In the genomic region with DNA sequence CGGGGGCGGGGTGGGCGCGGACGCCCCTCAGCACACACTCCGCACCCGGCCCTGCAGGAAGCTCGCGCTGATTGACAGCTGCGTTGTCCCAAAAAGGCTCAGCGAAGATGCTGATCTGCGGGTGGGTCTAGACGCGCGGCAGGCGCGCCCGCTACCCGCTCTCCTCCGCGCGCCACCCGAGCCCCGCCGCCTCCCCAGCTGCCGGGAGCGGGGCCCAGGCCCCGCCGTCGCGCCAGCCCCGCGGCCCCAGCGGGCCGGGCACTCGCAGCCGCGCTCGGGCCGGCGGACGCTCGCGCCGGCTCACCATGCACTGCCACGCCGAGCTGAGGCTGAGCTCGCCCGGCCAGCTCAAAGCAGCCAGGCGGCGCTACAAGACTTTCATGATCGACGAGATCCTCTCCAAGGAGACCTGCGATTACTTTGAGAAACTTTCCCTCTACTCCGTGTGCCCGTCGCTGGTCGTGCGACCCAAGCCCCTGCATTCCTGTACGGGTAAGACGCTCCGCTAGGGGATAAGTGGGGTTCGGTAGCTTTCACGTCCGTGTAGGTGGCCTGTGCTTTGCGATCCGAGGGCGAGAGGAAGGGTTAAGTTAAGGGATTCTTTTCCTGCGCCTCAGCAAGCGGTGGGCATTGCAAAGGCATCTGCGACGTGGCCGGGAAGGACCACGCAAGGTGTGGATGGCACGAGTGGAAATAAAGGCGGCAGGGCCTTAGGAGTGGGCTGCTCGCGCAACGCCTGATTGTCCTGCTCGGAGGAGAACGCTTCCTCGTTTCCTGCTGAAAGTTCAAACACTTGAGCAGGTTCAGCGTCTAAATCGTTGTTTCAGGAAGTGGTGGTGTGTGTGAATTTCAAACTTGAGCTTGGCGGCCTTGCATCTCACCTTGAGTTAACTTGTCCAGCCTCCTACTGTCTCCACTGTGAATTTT, we compare ENCODE assay signal across 8 cellular contexts. TPM values are rescaled to one million over a fixed set of nuclear protein-coding genes. Genes with fewer than 3 reads are reported as not detected.
DNase-seq lines count a peak whose midpoint lies in the region; TF ChIP-seq lines count a peak whose summit lies in the region.

Gene BARX2 (plus strand): TSS at position 118 of the 927 bp plus-strand sequence. CDS start 188 bp downstream, at position 306.

- H3K27ac ChIP-seq in breast epithelium: peak within 1 kb of the TSS; percentile 84 to 91

- TF ChIP-seq POLR2A in breast epithelium (IDR thresholded peaks at IDR 0.05): no peak

- H3K4me3 ChIP-seq in GM06990 (replicated peaks; ENCODE audit: low read depth, low read length) (no peak within 1 kb of the TSS), breast epithelium (peak within 1 kb of the TSS; percentile 9 to 69 (median 56))

- peaks cover 0 to 6% of the 10 kb centered on the region in 2 donors for H3K4me1 ChIP-seq in breast epithelium

- H3K9me3 ChIP-seq in breast epithelium: no peaks in the 10 kb centered on the region

- DNase-seq in 8988T (peak; percentile 82), GM06990 (ENCODE audit: extremely low read depth, insufficient read length) (peak; percentile 21), NCI-H526 treated with DMSO at 0.1 percent for 48 hours (lab: John Stamatoyannopoulos, UW) (peak; percentile 86), breast epithelium (ENCODE audit: low spot score in 2 of 2) (peak; percentile 60 to 70), iris pigment epithelial cell (ENCODE audit: low read depth) (peak; percentile 78), germinal center (ENCODE audit: low spot score) (no peak)
- DNase-seq in stimulated activated CD4-positive, alpha-beta T cell treated with anti-CD3 and anti-CD28 coated beads, Interleukin-15, amount 100 ng/mL, for 24 hours: peak; percentile 63
- DNase-seq in central memory CD4-positive, alpha-beta T cell: no peak

- H3K27me3 ChIP-seq in GM06990 (replicated peaks; ENCODE audit: control insufficient read depth, insufficient read depth, low read length) (peaks cover 1% of the 10 kb centered on the region), breast epithelium (peaks cover 0 to 52% of the 10 kb centered on the region in 2 donors)

- H3K36me3 ChIP-seq in GM06990 (ENCODE audit: control insufficient read depth, insufficient read depth, low read length): no peaks in the 10 kb centered on the region
- H3K36me3 ChIP-seq in breast epithelium: no peaks in the 10 kb centered on the region

- peak; percentile 42 for TF ChIP-seq CTCF in GM06990 (IDR thresholded peaks at IDR 0.05; ENCODE audit: insufficient read depth, low read length, poor library complexity, severe bottlenecking)
- peak in 2 of 3 donors; percentile 37 to 63 for TF ChIP-seq CTCF in breast epithelium (IDR thresholded peaks at IDR 0.05)

- intact Hi-C loops in breast epithelium (cut with DNase I; ENCODE audit: low total_unique reads): loop anchor here (10.0 kb wide), 1 partner anchor 329 kb away; no protein-coding TSS in a partner anchor

RNA-seq across cellular contexts. Expression of gene BARX2, which starts in this region (rescaled TPM):
- 10 to 100 TPM in 1 of 3 donors, 1 to 10 TPM in 1, not detected in 1; 8.2 to 19.5 TPM for total RNA-seq in breast epithelium

Comparison
In these comparisons a context has a peak if more than half of its experiments do, and no peak if none do; other contexts are left out.
1. DNase-seq: peak in 8988T (single experiment), GM06990 (single experiment), NCI-H526 treated with DMSO at 0.1 percent for 48 hours (single experiment), breast epithelium (2 of 2), iris pigment epithelial cell (single experiment) and stimulated activated CD4-positive, alpha-beta T cell treated with anti-CD3 and anti-CD28 coated beads, Interleukin-15, amount 100 ng/mL, for 24 hours (single experiment); none in germinal center (single experiment) and central memory CD4-positive, alpha-beta T cell (single experiment).